23 cellular contexts compared by ENCODE assay signal in genomic region chr16:50293041-50293783, GRCh38. TPM values are rescaled to one million over a fixed set of nuclear protein-coding genes. Genes with fewer than 3 reads are reported as not detected.
DNase-seq lines count a peak whose midpoint lies in the region; ATAC-seq, FAIRE-seq and TF ChIP-seq lines count a peak whose summit lies in the region.
"Had no signal": no experiment of that assay in that cellular context is flagged by ENCODE, and none has a peak within 500 bp of the region (broad histone marks: within the 10 kb centered on the region; RNA-seq: fewer than 3 reads in every experiment).

No MANE protein-coding gene starts in this region.

- intact Hi-C loops in CD14-positive monocyte (cut with micrococcal nuclease) (no loop called here), HepG2 (cut with micrococcal nuclease; ENCODE audit: unreplicated experiment) (no loop called here)

- POLR2A ChIA-PET in HepG2 (lab: Yijun Ruan, JAX): interaction anchor here (1.5 to 1.6 kb wide), 2 partner anchors 10 to 11 kb away, joined by 6 to 7 read pairs; no protein-coding TSS in a partner anchor

- no peak overlapping the region for H3K4me3 Mint-ChIP-seq in activated T-cell treated with anti-CD3 and anti-CD28 coated beads, Interleukin-2, amount 50 U/mL, for 24 hours
- H3K4me3 Mint-ChIP-seq in activated T-cell treated with anti-CD3 and anti-CD28 coated beads, Interleukin-2, amount 50 U/mL, for 72 hours: no peak overlapping the region
- H3K4me3 Mint-ChIP-seq in CD14-positive monocyte: no peak overlapping the region
- H3K4me3 Mint-ChIP-seq in activated T-helper 17 cell treated with anti-CD3 and anti-CD28 coated beads, Interleukin-2, amount 50 U/mL, for 72 hours: no peak overlapping the region

- no peak for ATAC-seq in activated T-cell treated with anti-CD3 and anti-CD28 coated beads, Interleukin-2, amount 50 U/mL, for 72 hours (replicated peaks in 1 of 2)
- ATAC-seq in activated T-helper 17 cell treated with anti-CD3 and anti-CD28 coated beads, Interleukin-2, amount 50 U/mL, for 72 hours (replicated peaks): no peak
- ATAC-seq in HepG2: no peak
- ATAC-seq in HG03108 (IDR thresholded peaks at IDR 0.05; ENCODE audit: unreplicated experiment): no peak

- 88% methylated on average over 18 of the region's 20 CpGs for WGBS in HepG2 (ENCODE audit: low lambda C conversion rate)

- H3K79me2 ChIP-seq in HepG2 (ENCODE audit: insufficient read depth, low read length): no peaks in the 10 kb centered on the region

- no peak overlapping the region for H3K9ac ChIP-seq in HepG2 (ENCODE audit: insufficient read depth, low read depth, low read length)
- H3K9ac ChIP-seq: BLaER1 treated with 17β-estradiol and CSF1 and Interleukin-3, amounts not matched to agents 10 nM and 100 nM had no signal

- CTCF ChIA-PET in HepG2 (lab: Yijun Ruan, JAX; ENCODE audit: low intra/inter-chr PET ratio, low total read pairs): no interaction called here

- DNase-seq in activated T-cell treated with anti-CD3 and anti-CD28 coated beads, Interleukin-2, amount 50 U/mL, for 24 hours: no peak
- no peak for DNase-seq in activated T-cell treated with anti-CD3 and anti-CD28 coated beads, Interleukin-2, amount 50 U/mL, for 72 hours
- DNase-seq in CD14-positive monocyte (ENCODE audit: low spot score) (no peak), HepG2 (ENCODE audit: low spot score) (no peak), frontal cortex (ENCODE audit: low spot score in 2 of 2) (no peak), iPS-NIHi7 (ENCODE audit: extremely low spot score) (no peak)
- DNase-seq: 8988T; EL; KG1; NCI-H1105; NCI-H146; NCI-H2029; NCI-H226; NCI-H510A treated with DMSO at 0.1 percent for 48 hours; NCI-H774; NK-92 treated with Interleukin-12 subunit alpha and Interleukin-12 subunit beta, amount 100 ng/mL, for 24 hours; Peyer's patch had no signal

- peaks cover 90% of the 10 kb centered on the region for H3K36me3 Mint-ChIP-seq in activated T-cell treated with anti-CD3 and anti-CD28 coated beads, Interleukin-2, amount 50 U/mL, for 24 hours (ENCODE audit: low read depth)
- peaks cover 3 to 17% of the 10 kb centered on the region in 2 donors for H3K36me3 Mint-ChIP-seq in activated T-cell treated with anti-CD3 and anti-CD28 coated beads, Interleukin-2, amount 50 U/mL, for 72 hours (ENCODE audit: insufficient read depth in 2 of 2)
- H3K36me3 Mint-ChIP-seq in CD14-positive monocyte: peaks cover 79 to 97% of the 10 kb centered on the region in 2 donors
- H3K36me3 Mint-ChIP-seq in activated T-helper 17 cell treated with anti-CD3 and anti-CD28 coated beads, Interleukin-2, amount 50 U/mL, for 72 hours (ENCODE audit: low read depth): peaks cover 94% of the 10 kb centered on the region

- H3K4me1 Mint-ChIP-seq in activated T-cell treated with anti-CD3 and anti-CD28 coated beads, Interleukin-2, amount 50 U/mL, for 24 hours (ENCODE audit: low read depth): peaks cover 8% of the 10 kb centered on the region
- H3K4me1 Mint-ChIP-seq in activated T-cell treated with anti-CD3 and anti-CD28 coated beads, Interleukin-2, amount 50 U/mL, for 72 hours (ENCODE audit: low read depth): no peaks in the 10 kb centered on the region
- peaks cover 2% of the 10 kb centered on the region for H3K4me1 Mint-ChIP-seq in CD14-positive monocyte
- H3K4me1 Mint-ChIP-seq in activated T-helper 17 cell treated with anti-CD3 and anti-CD28 coated beads, Interleukin-2, amount 50 U/mL, for 72 hours: peaks cover 4% of the 10 kb centered on the region

- TF ChIP-seq POLR2A in HepG2 (IDR thresholded peaks at IDR 0.05; ENCODE audit: insufficient read depth in 1 of 2, low read depth in 2 of 2, low read length in 2 of 2): no peak

- TF ChIP-seq EP300 in HepG2 (IDR thresholded peaks at IDR 0.05; ENCODE audit: low read depth in 2 of 2, low read length in 2 of 2) (no peak), HepG2 (CRISPR knock-in tag; IDR thresholded peaks at IDR 0.05; ENCODE audit: borderline replicate concordance) (no peak)

- H3K27me3 Mint-ChIP-seq in activated T-cell treated with anti-CD3 and anti-CD28 coated beads, Interleukin-2, amount 50 U/mL, for 24 hours: no peaks in the 10 kb centered on the region
- H3K27me3 Mint-ChIP-seq in activated T-cell treated with anti-CD3 and anti-CD28 coated beads, Interleukin-2, amount 50 U/mL, for 72 hours (ENCODE audit: low read depth): no peaks in the 10 kb centered on the region
- H3K27me3 Mint-ChIP-seq in CD14-positive monocyte (ENCODE audit: low read depth in 3 of 3): no peaks in the 10 kb centered on the region
- H3K27me3 Mint-ChIP-seq in activated T-helper 17 cell treated with anti-CD3 and anti-CD28 coated beads, Interleukin-2, amount 50 U/mL, for 72 hours: no peaks in the 10 kb centered on the region

- H3K36me3 ChIP-seq in HepG2 (replicated peaks in 1 of 2; ENCODE audit: control insufficient read depth in 1 of 2, insufficient read depth in 2 of 2, low read length in 2 of 2): no peaks in the 10 kb centered on the region

- peak overlapping the region; percentile 64 for H3K27ac Mint-ChIP-seq in activated T-cell treated with anti-CD3 and anti-CD28 coated beads, Interleukin-2, amount 50 U/mL, for 24 hours
- no peak overlapping the region for H3K27ac Mint-ChIP-seq in activated T-cell treated with anti-CD3 and anti-CD28 coated beads, Interleukin-2, amount 50 U/mL, for 72 hours
- peak overlapping the region in 4 of 7 donors; percentile 2 to 75 (median 55) for H3K27ac Mint-ChIP-seq in CD14-positive monocyte
- H3K27ac Mint-ChIP-seq in activated T-helper 17 cell treated with anti-CD3 and anti-CD28 coated beads, Interleukin-2, amount 50 U/mL, for 72 hours: peak overlapping the region; percentile 30

- no peak overlapping the region for H3K27ac ChIP-seq in HepG2 (ENCODE audit: extremely low read length, insufficient read depth, low read length)
- H3K27ac ChIP-seq: BLaER1 treated with 17β-estradiol and CSF1 and Interleukin-3, amounts not matched to agents 10 nM and 100 nM; Peyer's patch; SJSA1 had no signal

- no peak overlapping the region for H3K4me2 ChIP-seq in HepG2 (ENCODE audit: low read depth, low read length)

- no peak overlapping the region for H3K4me3 ChIP-seq in HepG2 (replicated peaks in 1 of 3; ENCODE audit: insufficient read depth in 1 of 3, low read depth in 2 of 3, low read length in 3 of 3)
- H3K4me3 ChIP-seq: BLaER1 treated with 17β-estradiol and CSF1 and Interleukin-3, amounts not matched to agents 10 nM and 100 nM; Peyer's patch; SJSA1 had no signal

- peaks cover 64% of the 10 kb centered on the region for H3K4me1 ChIP-seq in HepG2 (ENCODE audit: insufficient read depth, low read length)
- H3K4me1 ChIP-seq: Peyer's patch had no signal

- no peaks in the 10 kb centered on the region for H3K9me3 Mint-ChIP-seq in activated T-cell treated with anti-CD3 and anti-CD28 coated beads, Interleukin-2, amount 50 U/mL, for 24 hours
- H3K9me3 Mint-ChIP-seq in activated T-cell treated with anti-CD3 and anti-CD28 coated beads, Interleukin-2, amount 50 U/mL, for 72 hours: no peaks in the 10 kb centered on the region
- no peaks in the 10 kb centered on the region for H3K9me3 Mint-ChIP-seq in CD14-positive monocyte
- no peaks in the 10 kb centered on the region for H3K9me3 Mint-ChIP-seq in activated T-helper 17 cell treated with anti-CD3 and anti-CD28 coated beads, Interleukin-2, amount 50 U/mL, for 72 hours

- H2AFZ ChIP-seq in HepG2 (ENCODE audit: low read length): no peak overlapping the region

- TF ChIP-seq CTCF in CD14-positive monocyte (IDR thresholded peaks at IDR 0.05) (no peak), HepG2 (CRISPR knock-in tag; IDR thresholded peaks at IDR 0.05) (no peak)

- no peak for TF ChIP-seq RAD21 in HepG2 (CRISPR knock-in tag; IDR thresholded peaks at IDR 0.05)

- H3K9me3 ChIP-seq in HepG2 (ENCODE audit: low read length): no peaks in the 10 kb centered on the region
- H3K9me3 ChIP-seq: BLaER1 treated with 17β-estradiol and CSF1 and Interleukin-3, amounts not matched to agents 10 nM and 100 nM; Peyer's patch; SJSA1 had no signal

- FAIRE-seq in HepG2 (lab: Jason Lieb, UNC) (no peak), frontal cortex (lab: Jason Lieb, UNC) (no peak)
- FAIRE-seq: D721Med, GM19239 had no signal

- in situ Hi-C loops in HepG2 (cut with HindIII; ENCODE audit: extremely low pct_ligation_motif_present, low pct_unique_long_range_greater_than_20kb): no loop called here

- no TSS peak for BruUV-seq in HepG2 (replicated peaks; lab: Mats Ljungman, UMichigan)

- no peaks in the 10 kb centered on the region for H4K20me1 ChIP-seq in HepG2 (ENCODE audit: insufficient read depth, low read length)

- H3K27me3 ChIP-seq in HepG2 (ENCODE audit: control insufficient read depth in 1 of 2, insufficient read depth in 2 of 2, low read length in 2 of 2): no peaks in the 10 kb centered on the region
- H3K27me3 ChIP-seq: BLaER1 treated with 17β-estradiol and CSF1 and Interleukin-3, amounts not matched to agents 10 nM and 100 nM; Peyer's patch; SJSA1 had no signal

RNA-seq across cellular contexts. Expression of gene ADCY7, which starts 26.9 kb away (rescaled TPM):
- total RNA-seq in activated T-cell treated with anti-CD3 and anti-CD28 coated beads, Interleukin-2, amount 50 U/mL, for 72 hours: 10 to 100 TPM; 67.5 to 97.1 TPM
- polyA plus RNA-seq in CD14-positive monocyte: 10 to 100 TPM; 53.1 to 91.5 TPM
- total RNA-seq in activated T-helper 17 cell treated with anti-CD3 and anti-CD28 coated beads, Interleukin-2, amount 50 U/mL, for 72 hours: 100 to 1,000 TPM; 156 to 173 TPM
- 2.3 and 4.3 TPM in 2 replicates for total RNA-seq in HepG2 (2016; rRNA removed; fragmentation: Illumina TruSeq; extraction: Trizol)
- 0.51 and 1.3 TPM in 2 replicates for total RNA-seq in HepG2 (2016; cell fraction: cytosol; rRNA removed; fragmentation: Illumina TruSeq; extraction: Trizol; ENCODE audit: low read depth)
- total RNA-seq in HepG2 (2016; cell fraction: insoluble cytoplasmic fraction; rRNA removed; fragmentation: Illumina TruSeq; extraction: Trizol): 2.5 and 4.5 TPM in 2 replicates
- total RNA-seq in HepG2 (2016; cell fraction: membrane; rRNA removed; fragmentation: Illumina TruSeq; extraction: Trizol): 1.1 and 1.8 TPM in 2 replicates
- total RNA-seq in HepG2 (2016; cell fraction: nucleus; rRNA removed; fragmentation: Illumina TruSeq; extraction: Trizol): 3.9 and 5.9 TPM in 2 replicates
- polyA plus RNA-seq in HepG2 (2011; rRNA removed): 2.2 and 3.7 TPM in 2 replicates
- polyA plus RNA-seq in HepG2 (2011; cell fraction: cytosol; rRNA removed): 1.2 and 1.5 TPM in 2 replicates
- 14.6 and 16.9 TPM in 2 replicates for polyA plus RNA-seq in HepG2 (2011; cell fraction: nucleus; rRNA removed)
- 1.7 and 3.0 TPM in 2 replicates for polyA plus RNA-seq in HepG2 (2012)
- 0.17 and 0.38 TPM in 2 replicates for polyA plus RNA-seq in HepG2 (2016; cell fraction: cytosol; fragmentation: Illumina TruSeq; extraction: Trizol; ENCODE audit: low read depth)
- polyA plus RNA-seq in HepG2 (2016; cell fraction: insoluble cytoplasmic fraction; fragmentation: Illumina TruSeq; extraction: Trizol; ENCODE audit: low read depth): 1.2 and 1.4 TPM in 2 replicates
- polyA plus RNA-seq in HepG2 (2016; cell fraction: membrane; fragmentation: Illumina TruSeq; extraction: Trizol; ENCODE audit: low read depth): 0.44 and 0.47 TPM in 2 replicates
- 6.9 and 8.7 TPM in 2 replicates for polyA plus RNA-seq in HepG2 (2016; cell fraction: nucleus; fragmentation: Illumina TruSeq; extraction: Trizol; ENCODE audit: insufficient read depth, low read depth)
- 17.5 and 40.6 TPM in 2 replicates for polyA minus RNA-seq in HepG2 (2011; rRNA and poly(A)+ RNA removed; ENCODE audit: low replicate concordance)
- 2.0 and 5.5 TPM in 2 replicates for polyA minus RNA-seq in HepG2 (2011; cell fraction: cytosol; rRNA and poly(A)+ RNA removed)
- 9.0 and 10.2 TPM in 2 replicates for polyA minus RNA-seq in HepG2 (2011; cell fraction: nucleus; rRNA and poly(A)+ RNA removed)
- 9.8 TPM for total RNA-seq in frontal cortex
